In the genomic region with DNA sequence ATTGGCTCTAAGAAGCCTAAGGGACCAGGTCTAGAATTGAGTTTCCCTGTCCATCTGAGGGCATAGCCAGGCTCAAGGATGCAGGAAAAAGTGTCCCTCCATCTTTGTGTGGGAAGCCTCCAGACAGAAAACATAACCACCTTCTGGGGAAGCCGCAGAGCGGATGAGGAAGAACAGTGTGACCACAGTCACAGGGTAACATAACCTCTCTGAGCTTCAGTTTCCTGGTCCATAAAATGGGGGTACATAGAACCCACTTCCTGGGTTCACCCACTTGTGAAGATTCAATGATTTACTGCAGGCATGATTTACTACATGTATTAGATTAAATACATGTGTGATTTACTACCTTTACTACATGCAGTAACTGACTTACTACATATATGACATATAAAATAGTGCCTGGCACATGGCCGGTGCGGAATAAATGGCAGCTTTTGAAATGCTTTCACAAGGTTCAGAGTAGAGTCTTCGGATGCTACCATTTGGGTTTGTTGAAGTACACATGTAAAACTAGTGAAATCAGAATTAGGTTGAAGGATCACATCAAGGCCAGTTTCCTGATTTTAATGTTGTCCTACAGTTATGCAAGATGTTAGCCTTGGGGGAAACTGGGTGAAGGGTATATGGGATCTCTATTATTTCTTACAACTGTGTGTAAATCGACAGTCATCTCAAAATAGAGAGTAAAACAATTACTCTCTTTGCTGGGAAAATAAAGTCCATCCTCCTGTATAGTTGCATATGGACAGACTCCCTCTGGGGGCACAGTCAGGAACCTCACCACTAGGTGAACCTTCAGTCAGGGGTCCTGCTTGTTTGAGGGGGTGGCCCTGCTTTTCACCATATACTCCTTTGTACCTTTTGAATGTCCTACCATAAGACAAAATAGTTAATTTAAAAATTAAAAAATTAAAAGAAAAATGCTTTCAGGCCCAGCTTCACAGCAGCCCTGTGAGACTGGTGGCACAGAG, we compare ENCODE assay signal across 12 cellular contexts.
A peak's percentile ranks its signal among the peaks of the same experiment; 100 is the strongest.
DNase-seq lines count a peak whose midpoint lies in the region; ATAC-seq and TF ChIP-seq lines count a peak whose summit lies in the region.
"Had no signal": no experiment of that assay in that cellular context is flagged by ENCODE, and none has a peak within 500 bp of the region (broad histone marks: within the 10 kb centered on the region; RNA-seq: fewer than 3 reads in every experiment).

No MANE protein-coding gene starts in this region.

- H3K4me3 Mint-ChIP-seq in MCF 10A (ENCODE audit: unreplicated experiment) (no peak overlapping the region), type B pancreatic cell (no peak overlapping the region)

- POLR2A ChIA-PET in MCF 10A (lab: Yijun Ruan, JAX) (interaction anchor here (0.6 to 1.4 kb wide), 5 partner anchors 11 to 97 kb away, joined by 3 to 8 read pairs (median 4); partner anchors contain the start of gene SEMA5B), Panc1 (lab: Charles Lee) (no interaction called here)

- H3K4me1 ChIP-seq in breast epithelium (no peaks in the 10 kb centered on the region), Panc1 (ENCODE audit: control insufficient read depth, insufficient read depth, low read length) (no peaks in the 10 kb centered on the region), esophagus muscularis mucosa (peaks cover 5 to 33% (median 16%) of the 10 kb centered on the region in 4 donors), thyroid gland (no peaks in the 10 kb centered on the region)

- peaks cover 7% of the 10 kb centered on the region for H3K4me1 Mint-ChIP-seq in MCF 10A (ENCODE audit: insufficient read depth, unreplicated experiment)
- peaks cover 25% of the 10 kb centered on the region for H3K4me1 Mint-ChIP-seq in type B pancreatic cell (ENCODE audit: unreplicated experiment)

- no peaks in the 10 kb centered on the region for H3K36me3 Mint-ChIP-seq in MCF 10A (ENCODE audit: insufficient read depth, unreplicated experiment)
- H3K36me3 Mint-ChIP-seq in type B pancreatic cell = no peaks in the 10 kb centered on the region

- CTCF ChIA-PET in MCF 10A (lab: Yijun Ruan, JAX) (interaction anchor here (0.5 to 3.8 kb wide), 33 partner anchors 9 to 383 kb away, joined by 3 to 89 read pairs (median 4); partner anchors contain the start of genes PDIA5 and SEMA5B), Panc1 (lab: Charles Lee) (interaction anchor here (1.0 to 2.3 kb wide), 2 partner anchors 19 to 87 kb away, joined by 3 to 7 read pairs; no protein-coding TSS in a partner anchor)

- WGBS in esophagus muscularis mucosa = 93% methylated on average over 6 of the region's 6 CpGs
- 93 to 94% methylated on average over 6 of the region's 6 CpGs for WGBS in thyroid gland, 2 donors

- DNase-seq in MCF 10A (ENCODE audit: unreplicated experiment) (peak; percentile 17), breast epithelium (ENCODE audit: low spot score in 2 of 2) (no peak), Panc1 (ENCODE audit: low read depth, low spot score) (no peak), esophagus muscularis mucosa (ENCODE audit: extremely low spot score) (no peak), type B pancreatic cell (ENCODE audit: extremely low spot score, unreplicated experiment) (no peak), thyroid gland (no peak), germinal center (ENCODE audit: low spot score) (no peak)
- DNase-seq: caudate nucleus, GOT3, SW 1271 had no signal

- in situ Hi-C loops in Panc1 (cut with HindIII; ENCODE audit: low pct_unique_long_range_greater_than_20kb, low sequenced_read_pairs) = no loop called here

- no peaks in the 10 kb centered on the region for H3K9me3 ChIP-seq in breast epithelium
- H3K9me3 ChIP-seq in Panc1 (ENCODE audit: control insufficient read depth, insufficient read depth, low read depth, low read length) = no peaks in the 10 kb centered on the region
- H3K9me3 ChIP-seq in esophagus muscularis mucosa = no peaks in the 10 kb centered on the region
- H3K9me3 ChIP-seq in thyroid gland = no peaks in the 10 kb centered on the region
- H3K9me3 ChIP-seq: BLaER1 treated with 17β-estradiol and CSF1 and Interleukin-3, amounts not matched to agents 10 nM and 100 nM had no signal

- intact Hi-C loops in MCF 10A (cut with micrococcal nuclease) (loop anchor here (2.0 to 5.0 kb wide), 3 partner anchors 83 to 316 kb away; no protein-coding TSS in a partner anchor), breast epithelium (cut with DNase I; ENCODE audit: low total_unique reads) (no loop called here), Panc1 (cut with micrococcal nuclease; ENCODE audit: unreplicated experiment) (no loop called here), esophagus muscularis mucosa (cut with DNase I) (loop anchor here (2.0 to 10.0 kb wide), 4 partner anchors 85 to 613 kb away; partner anchors contain the start of gene SEMA5B), thyroid gland (cut with DNase I) (loop anchor here (5.0 kb wide), 2 partner anchors 86 to 321 kb away; partner anchors contain the start of gene SEMA5B)

- BruUV-seq in MCF 10A (replicated peaks; lab: Mats Ljungman, UMichigan) (no TSS peak), Panc1 (replicated peaks; lab: Mats Ljungman, UMichigan) (no TSS peak)

- TF ChIP-seq POLR2A in breast epithelium (IDR thresholded peaks at IDR 0.05) (no peak), esophagus muscularis mucosa (IDR thresholded peaks at IDR 0.05; ENCODE audit: low read depth) (no peak), thyroid gland (IDR thresholded peaks at IDR 0.05) (no peak)

- H3K27ac ChIP-seq in breast epithelium (no peak overlapping the region), Panc1 (ENCODE audit: low read length) (no peak overlapping the region), esophagus muscularis mucosa (replicated peaks in 1 of 4) (peak overlapping the region in 3 of 4 donors; percentile 15 to 39 (median 25)), thyroid gland (no peak overlapping the region)
- H3K27ac ChIP-seq: BLaER1 treated with 17β-estradiol and CSF1 and Interleukin-3, amounts not matched to agents 10 nM and 100 nM had no signal

- ATAC-seq in Panc1 = no peak
- ATAC-seq in HG03108 (IDR thresholded peaks at IDR 0.05; ENCODE audit: unreplicated experiment) = no peak

- H3K27me3 ChIP-seq in breast epithelium (no peaks in the 10 kb centered on the region), Panc1 (ENCODE audit: control insufficient read depth, insufficient read depth, low read length) (no peaks in the 10 kb centered on the region), esophagus muscularis mucosa (no peaks in the 10 kb centered on the region), thyroid gland (no peaks in the 10 kb centered on the region)
- H3K27me3 ChIP-seq: BLaER1 treated with 17β-estradiol and CSF1 and Interleukin-3, amounts not matched to agents 10 nM and 100 nM had no signal

- no peak for TF ChIP-seq EP300 in esophagus muscularis mucosa (IDR thresholded peaks at IDR 0.05)

- H3K4me3 ChIP-seq in breast epithelium (no peak overlapping the region), Panc1 (ENCODE audit: low read depth in 2 of 2, low read length in 2 of 2) (no peak overlapping the region), esophagus muscularis mucosa (no peak overlapping the region), thyroid gland (replicated peaks in 1 of 3) (no peak overlapping the region)
- H3K4me3 ChIP-seq: BLaER1 treated with 17β-estradiol and CSF1 and Interleukin-3, amounts not matched to agents 10 nM and 100 nM had no signal

- H3K27ac Mint-ChIP-seq in MCF 10A (ENCODE audit: low read depth, unreplicated experiment) = no peak overlapping the region
- H3K27ac Mint-ChIP-seq in type B pancreatic cell = no peak overlapping the region

- H3K9me3 Mint-ChIP-seq in MCF 10A (ENCODE audit: unreplicated experiment) (no peaks in the 10 kb centered on the region), type B pancreatic cell (no peaks in the 10 kb centered on the region)

- no peaks in the 10 kb centered on the region for H3K27me3 Mint-ChIP-seq in MCF 10A (ENCODE audit: insufficient read depth, unreplicated experiment)
- peaks cover 21% of the 10 kb centered on the region for H3K27me3 Mint-ChIP-seq in type B pancreatic cell

- H3K36me3 ChIP-seq in breast epithelium = no peaks in the 10 kb centered on the region
- H3K36me3 ChIP-seq in Panc1 (ENCODE audit: control insufficient read depth, insufficient read depth, low read length) = no peaks in the 10 kb centered on the region
- H3K36me3 ChIP-seq in esophagus muscularis mucosa = no peaks in the 10 kb centered on the region
- H3K36me3 ChIP-seq in thyroid gland = no peaks in the 10 kb centered on the region
- H3K36me3 ChIP-seq: BLaER1 treated with 17β-estradiol and CSF1 and Interleukin-3, amounts not matched to agents 10 nM and 100 nM had no signal

- TF ChIP-seq CTCF in MCF 10A (IDR thresholded peaks at IDR 0.05; ENCODE audit: unreplicated experiment) (peak; percentile 45), breast epithelium (IDR thresholded peaks at IDR 0.05) (no peak), Panc1 (IDR thresholded peaks at IDR 0.05) (peak; percentile 44), esophagus muscularis mucosa (IDR thresholded peaks at IDR 0.05) (peak in 1 of 3 experiments; percentile 24), type B pancreatic cell (conservative IDR thresholded peaks at IDR 0.05) (peak; percentile 63), thyroid gland (IDR thresholded peaks at IDR 0.05) (peak in 1 of 6 experiments; percentile 11)

Comparison
In these comparisons a context has a peak if more than half of its experiments do, and no peak if none do; other contexts are left out.
1. CTCF ChIP-seq: peak in MCF 10A (single experiment), Panc1 (single experiment) and type B pancreatic cell (single experiment); none in breast epithelium (0 of 3).
2. intact Hi-C loops: an anchor here in MCF 10A (2.0 to 5.0 kb wide), esophagus muscularis mucosa (2.0 to 10.0 kb wide) and thyroid gland (5.0 kb wide); none called in breast epithelium and Panc1.
3. H3K27ac ChIP-seq: peak in esophagus muscularis mucosa (3 of 4); none in breast epithelium (0 of 2), Panc1 (single experiment) and thyroid gland (0 of 3).